22 cellular contexts compared by ENCODE assay signal in the genomic region with DNA sequence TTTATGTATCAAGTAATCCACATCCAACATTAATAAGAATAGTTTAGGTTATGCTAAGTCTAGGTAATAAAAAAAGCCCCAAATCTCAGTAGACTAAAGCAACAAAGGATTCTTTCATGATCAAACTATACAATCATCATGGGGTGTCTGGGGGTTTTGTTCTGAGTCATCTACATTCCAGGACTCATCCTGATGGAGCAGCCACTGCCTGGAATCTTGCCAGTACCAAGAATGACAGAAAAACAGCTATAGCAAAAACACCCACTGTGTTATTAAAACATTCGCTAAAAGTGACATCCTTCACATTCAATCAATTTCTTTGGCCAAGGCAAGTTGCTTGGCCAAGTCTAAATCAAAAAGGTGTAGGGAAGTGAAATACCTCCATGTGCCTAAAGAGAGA. TPM values are rescaled to one million over a fixed set of nuclear protein-coding genes. Genes with fewer than 3 reads are reported as not detected.
DNase-seq lines count a peak whose midpoint lies in the region; ATAC-seq, FAIRE-seq and TF ChIP-seq lines count a peak whose summit lies in the region.
"Had no signal": no experiment of that assay in that cellular context is flagged by ENCODE, and none has a peak within 500 bp of the region (broad histone marks: within the 10 kb centered on the region; RNA-seq: fewer than 3 reads in every experiment).

No MANE protein-coding gene starts in this region.

- H3K4me1 ChIP-seq in keratinocyte (ENCODE audit: control insufficient read depth, extremely low read depth, insufficient read depth, low read length), result peaks cover 30% of the 10 kb centered on the region
- peaks cover 7% of the 10 kb centered on the region for H3K4me1 ChIP-seq in hepatocyte (ENCODE audit: insufficient read depth)
- H3K4me1 ChIP-seq: gastroesophageal sphincter, right lobe of liver had no signal

- H3K27ac ChIP-seq in keratinocyte (ENCODE audit: control insufficient read depth, insufficient read depth, low read length) (no peak overlapping the region), hepatocyte (no peak overlapping the region)
- H3K27ac ChIP-seq: gastroesophageal sphincter, right lobe of liver, transverse colon, WERI-Rb-1 had no signal

- H3K79me2 ChIP-seq in keratinocyte (ENCODE audit: control insufficient read depth, insufficient read depth, low read length), result no peaks in the 10 kb centered on the region
- no peaks in the 10 kb centered on the region for H3K79me2 ChIP-seq in hepatocyte

- H3K9me1 ChIP-seq in keratinocyte (ENCODE audit: control insufficient read depth, extremely low read depth, insufficient read depth, low read length), result no peaks in the 10 kb centered on the region

- H3K36me3 ChIP-seq in keratinocyte (ENCODE audit: control insufficient read depth in 2 of 2, extremely low read depth in 1 of 2, insufficient read depth in 2 of 2, low read length in 2 of 2), result no peaks in the 10 kb centered on the region
- H3K36me3 ChIP-seq in hepatocyte (replicated peaks; ENCODE audit: insufficient read depth, low read depth), result no peaks in the 10 kb centered on the region
- H3K36me3 ChIP-seq: gastroesophageal sphincter, right lobe of liver, transverse colon, WERI-Rb-1 had no signal

- peak; percentile 81 for FAIRE-seq in keratinocyte (lab: Jason Lieb, UNC)

- no peaks in the 10 kb centered on the region for H3K27me3 ChIP-seq in keratinocyte (ENCODE audit: control insufficient read depth, extremely low read depth, insufficient read depth, low read length)
- no peaks in the 10 kb centered on the region for H3K27me3 ChIP-seq in hepatocyte
- H3K27me3 ChIP-seq: gastroesophageal sphincter, right lobe of liver, transverse colon had no signal

- dilution Hi-C loops in keratinocyte (cut with MboI; ENCODE audit: extremely low pct_ligation_motif_present, low sequenced_read_pairs), result no loop called here

- H3K9me3 ChIP-seq in keratinocyte (ENCODE audit: control insufficient read depth, low read depth, low read length), result no peaks in the 10 kb centered on the region
- H3K9me3 ChIP-seq in hepatocyte (ENCODE audit: low read depth), result no peaks in the 10 kb centered on the region
- H3K9me3 ChIP-seq: gastroesophageal sphincter, right lobe of liver, transverse colon had no signal

- H3K4me3 ChIP-seq in astrocyte of the cerebellum (ENCODE audit: low read depth, low read length) (no peak overlapping the region), keratinocyte (ENCODE audit: control insufficient read depth in 2 of 3, extremely low read depth in 1 of 3, insufficient read depth in 2 of 3, low read depth in 1 of 3, low read length in 3 of 3) (no peak overlapping the region), hepatocyte (no peak overlapping the region)
- H3K4me3 ChIP-seq: gastroesophageal sphincter, right lobe of liver, transverse colon had no signal

- H4K20me1 ChIP-seq in keratinocyte (ENCODE audit: control insufficient read depth, extremely low read depth, insufficient read depth, low read length), result no peaks in the 10 kb centered on the region
- no peaks in the 10 kb centered on the region for H4K20me1 ChIP-seq in hepatocyte (ENCODE audit: insufficient read depth, poor library complexity, severe bottlenecking)

- 91% methylated on average over 1 of the region's 1 CpG for WGBS in hepatocyte (ENCODE audit: low lambda C conversion rate, missing lambda C conversion rate)

- H3K4me2 ChIP-seq in keratinocyte (ENCODE audit: control insufficient read depth, extremely low read depth, insufficient read depth, low read depth, low read length) (no peak overlapping the region), hepatocyte (no peak overlapping the region)

- intact Hi-C loops in Right ventricle myocardium inferior (cut with DNase I), result no loop called here

- H3K9ac ChIP-seq in keratinocyte (ENCODE audit: control insufficient read depth, extremely low read depth, insufficient read depth, low read length), result no peak overlapping the region

- in situ Hi-C loops in ACHN (cut with HindIII; ENCODE audit: low pct_ligation_motif_present, low pct_unique_long_range_greater_than_20kb, low sequenced_read_pairs) (no loop called here), astrocyte of the cerebellum (cut with HindIII; ENCODE audit: low sequenced_read_pairs) (no loop called here)

- DNase-seq in ACHN (peak; percentile 69), LoVo (ENCODE audit: low spot score) (peak; percentile 31), astrocyte of the cerebellum (ENCODE audit: low read depth) (peak; percentile 3), keratinocyte (ENCODE audit: low read depth, low spot score) (no peak), Right ventricle myocardium inferior (ENCODE audit: missing footprints) (no peak), hepatocyte (ENCODE audit: low spot score) (no peak)
- DNase-seq in activated CD8-positive, alpha-beta memory T cell treated with anti-CD3 and anti-CD28 coated beads, Interleukin-2, amount 50 U/mL, for 4 hours, result no peak
- DNase-seq: activated CD4-positive, alpha-beta T cell treated with anti-CD3 and anti-CD28 coated beads, Interleukin-2, amount 50 U/mL, for 48 hours; CD4-positive, CD25-positive, alpha-beta regulatory T cell; dermis blood vessel endothelial cell; DND-41; Karpas-422; left ventricle myocardium superior; occipital lobe; right lobe of liver; stimulated activated naive CD8-positive, alpha-beta T cell treated with anti-CD3 and anti-CD28 coated beads, Interleukin-15, Interleukin-2, amounts not matched to agents 100 U/mL and 50 U/mL, for 24 hours; T-helper 1 cell; transverse colon; WERI-Rb-1 had no signal

- TF ChIP-seq CTCF in astrocyte of the cerebellum (IDR thresholded peaks at IDR 0.05; ENCODE audit: low read depth, low read length, missing control alignments), result no peak
- TF ChIP-seq CTCF in keratinocyte (optimal IDR thresholded peaks at IDR 0.05 in 1 of 3, IDR thresholded peaks at IDR 0.05 in 1 of 3, conservative IDR thresholded peaks at IDR 0.05 in 1 of 3; ENCODE audit: extremely low read depth in 1 of 3, insufficient read depth in 2 of 3, low read length in 3 of 3), result no peak
- no peak for TF ChIP-seq CTCF in hepatocyte (IDR thresholded peaks at IDR 0.05; ENCODE audit: poor library complexity)

- H2AFZ ChIP-seq in keratinocyte (ENCODE audit: control insufficient read depth, low read length), result no peak overlapping the region
- H2AFZ ChIP-seq in hepatocyte, result no peak overlapping the region

- H3K9me2 ChIP-seq in hepatocyte (replicated peaks; ENCODE audit: insufficient read depth), result no peaks in the 10 kb centered on the region

- ATAC-seq in GM18868 (IDR thresholded peaks at IDR 0.05; ENCODE audit: unreplicated experiment) (no peak), Right ventricle myocardium inferior (no peak)
- ATAC-seq: gastroesophageal sphincter; left ventricle myocardium superior; Panc1; right lobe of liver; stimulated activated naive CD8-positive, alpha-beta T cell treated with anti-CD3 and anti-CD28 coated beads, Interleukin-15, Interleukin-2, amounts not matched to agents 100 U/mL and 50 U/mL, for 24 hours had no signal

RNA-seq across cellular contexts. Expression of gene ARHGEF38, which starts 3.9 kb away (rescaled TPM):
- polyA plus RNA-seq in keratinocyte (0.01 to 0.09 TPM in 2 of 3 replicates, not detected in the other), hepatocyte (1.6 and 2.0 TPM in 2 replicates)
- not detected for polyA plus RNA-seq in keratinocyte (2011; ENCODE audit: low read depth)
- not detected in 2 replicates for polyA plus RNA-seq in keratinocyte (2011; cell fraction: cytosol; rRNA removed)
- 0.04 and 0.05 TPM in 2 replicates for polyA plus RNA-seq in keratinocyte (2011; cell fraction: nucleus; rRNA removed)
- not detected in 2 replicates for polyA plus RNA-seq in keratinocyte (2012; ENCODE audit: low replicate concordance)
- 0.03 TPM in 1 of 3 replicates, not detected in the others for polyA minus RNA-seq in keratinocyte
- polyA minus RNA-seq in keratinocyte (2011; cell fraction: cytosol; rRNA and poly(A)+ RNA removed), result not detected
- not detected in 2 replicates for polyA minus RNA-seq in keratinocyte (2011; cell fraction: nucleus; rRNA and poly(A)+ RNA removed)
- total RNA-seq in Right ventricle myocardium inferior (not detected), hepatocyte (3.7 and 4.0 TPM in 2 replicates)
- total RNA-seq: CD4-positive, CD25-positive, alpha-beta regulatory T cell; left ventricle myocardium superior had no signal

Comparison
In these comparisons a context has a peak if more than half of its experiments do, and no peak if none do; other contexts are left out.
1. DNase-seq: peak in ACHN (single experiment), LoVo (single experiment) and astrocyte of the cerebellum (single experiment); none in keratinocyte (single experiment), Right ventricle myocardium inferior (single experiment), hepatocyte (single experiment) and activated CD8-positive, alpha-beta memory T cell treated with anti-CD3 and anti-CD28 coated beads, Interleukin-2, amount 50 U/mL, for 4 hours (single experiment).